ENCODE assay signal across 8 cellular contexts in the genomic region with DNA sequence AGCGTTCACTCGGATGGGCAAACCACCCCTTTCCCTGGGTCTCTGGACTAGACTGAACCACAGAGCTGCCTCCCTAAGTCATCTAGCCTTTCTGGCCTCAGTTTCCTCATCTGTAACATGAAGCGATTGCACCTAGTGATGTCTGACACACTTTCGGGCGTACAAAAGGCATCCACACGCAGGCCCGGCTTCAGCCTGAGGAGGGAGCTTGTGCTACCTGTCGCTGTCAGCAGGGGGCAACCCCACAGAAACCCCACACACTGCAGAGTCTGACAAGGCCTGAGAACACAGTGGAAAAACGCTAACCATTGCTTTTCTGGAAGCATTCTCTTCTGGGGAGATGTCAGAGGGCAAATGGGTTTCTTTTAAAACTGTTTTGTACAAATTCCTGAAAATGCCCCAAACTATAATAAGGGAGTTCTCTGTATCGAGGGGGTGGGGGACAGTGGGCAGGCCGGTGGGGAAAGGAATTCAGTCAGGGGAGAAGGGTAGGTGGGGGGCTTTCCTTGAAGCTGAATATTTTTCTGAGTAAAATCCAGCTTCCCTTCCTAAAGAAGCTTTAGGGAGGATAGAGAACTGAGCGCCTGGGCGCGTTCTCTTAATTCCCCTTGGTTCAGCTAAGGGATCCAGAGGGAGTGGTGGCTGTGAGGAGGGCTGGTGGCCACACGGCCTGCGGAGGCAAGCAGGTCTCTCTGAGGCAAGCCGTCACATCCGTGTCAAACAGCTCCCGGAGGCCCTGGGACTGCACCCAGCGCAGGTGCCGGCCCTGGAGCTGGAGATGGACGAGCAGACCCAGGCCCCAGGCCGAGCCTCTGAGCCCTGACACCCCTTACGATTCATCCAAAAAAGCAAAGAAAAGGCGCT. TPM values are rescaled to one million over a fixed set of nuclear protein-coding genes. Genes with fewer than 3 reads are reported as not detected.
DNase-seq lines count a peak whose midpoint lies in the region; ATAC-seq and TF ChIP-seq lines count a peak whose summit lies in the region.

No MANE protein-coding gene starts in this region.

- H3K4me2 ChIP-seq in PC-9: peak overlapping the region; percentile 87

- TF ChIP-seq CTCF in CD14-positive monocyte (IDR thresholded peaks at IDR 0.05): peak; percentile 77
- TF ChIP-seq CTCF in PC-9 (conservative IDR thresholded peaks at IDR 0.05): peak; percentile 97
- TF ChIP-seq CTCF in gastroesophageal sphincter (IDR thresholded peaks at IDR 0.05): peak in 3 of 4 experiments; percentile 33 to 57 (median 49)

- CTCF ChIA-PET in PC-9 (lab: Charles Lee): interaction anchor here (0.5 to 1.4 kb wide), 12 partner anchors 12 to 908 kb away, joined by 3 to 5 read pairs (median 3); no protein-coding TSS in a partner anchor

- TF ChIP-seq EP300 in gastroesophageal sphincter (IDR thresholded peaks at IDR 0.05): no peak

- no peaks in the 10 kb centered on the region for H3K27me3 ChIP-seq in PC-9 (ENCODE audit: insufficient read depth, low read depth)
- H3K27me3 ChIP-seq in gastroesophageal sphincter: no peaks in the 10 kb centered on the region

- H3K27ac Mint-ChIP-seq in CD14-positive monocyte: peak overlapping the region in 2 of 7 donors; percentile 35 to 59
- no peak overlapping the region for H3K27ac Mint-ChIP-seq in activated T-cell treated with anti-CD3 and anti-CD28 coated beads, Interleukin-2, amount 50 U/mL, for 72 hours

- peak overlapping the region; percentile 73 for H2AFZ ChIP-seq in PC-9

- no peaks in the 10 kb centered on the region for H3K36me3 Mint-ChIP-seq in CD14-positive monocyte
- H3K36me3 Mint-ChIP-seq in activated T-cell treated with anti-CD3 and anti-CD28 coated beads, Interleukin-2, amount 50 U/mL, for 72 hours (ENCODE audit: insufficient read depth in 2 of 2): no peaks in the 10 kb centered on the region

- H3K4me3 ChIP-seq in PC-9 (peak overlapping the region; percentile 56), gastroesophageal sphincter (no peak overlapping the region)

- intact Hi-C loops in CD14-positive monocyte (cut with micrococcal nuclease): loop anchor here in 1 of 2 donors (10.0 kb wide), 1 partner anchor 382 kb away; no protein-coding TSS in a partner anchor
- intact Hi-C loops in PC-9 (cut with micrococcal nuclease; ENCODE audit: unreplicated experiment): loop anchor here (1.0 to 5.0 kb wide), 4 partner anchors 52 to 378 kb away; no protein-coding TSS in a partner anchor

- ATAC-seq in GM18909 (IDR thresholded peaks at IDR 0.05; ENCODE audit: poor library complexity, unreplicated experiment) (peak; percentile 90), HG03342 (IDR thresholded peaks at IDR 0.05; ENCODE audit: unreplicated experiment) (peak; percentile 94), gastroesophageal sphincter (no peak)
- ATAC-seq in activated T-cell treated with anti-CD3 and anti-CD28 coated beads, Interleukin-2, amount 50 U/mL, for 72 hours (replicated peaks in 1 of 2): peak; percentile 81 to 85

- H3K36me3 ChIP-seq in PC-9 (ENCODE audit: low read depth) (no peaks in the 10 kb centered on the region), gastroesophageal sphincter (no peaks in the 10 kb centered on the region)

- POLR2A ChIA-PET in PC-9 (lab: Charles Lee; ENCODE audit: unreplicated experiment): no interaction called here

- peaks cover 0 to under 1% (median 0%) of the 10 kb centered on the region in 7 donors for H3K9me3 Mint-ChIP-seq in CD14-positive monocyte
- H3K9me3 Mint-ChIP-seq in activated T-cell treated with anti-CD3 and anti-CD28 coated beads, Interleukin-2, amount 50 U/mL, for 72 hours: no peaks in the 10 kb centered on the region

- TSS peak; percentile 44 for BruUV-seq in PC-9 (replicated peaks; lab: Mats Ljungman, UMichigan)

- peak overlapping the region; percentile 61 for H3K27ac ChIP-seq in PC-9
- no peak overlapping the region for H3K27ac ChIP-seq in gastroesophageal sphincter

- DNase-seq in CD14-positive monocyte (ENCODE audit: low spot score): no peak
- DNase-seq in PC-9: peak; percentile 58 to 73
- DNase-seq in activated T-cell treated with anti-CD3 and anti-CD28 coated beads, Interleukin-2, amount 50 U/mL, for 72 hours: peak; percentile 55 to 61
- DNase-seq in pons (ENCODE audit: low spot score): peak; percentile 73
- DNase-seq in NCI-H187 treated with DMSO at 0.1 percent for 48 hours (lab: John Stamatoyannopoulos, UW): no peak

- peaks cover 0 to 2% (median 0%) of the 10 kb centered on the region in 3 donors for H3K27me3 Mint-ChIP-seq in CD14-positive monocyte (ENCODE audit: low read depth in 3 of 3)
- H3K27me3 Mint-ChIP-seq in activated T-cell treated with anti-CD3 and anti-CD28 coated beads, Interleukin-2, amount 50 U/mL, for 72 hours (ENCODE audit: low read depth): no peaks in the 10 kb centered on the region

- peaks cover 12% of the 10 kb centered on the region; the same call in 1 of the 2 replicates for H3F3A ChIP-seq in PC-9 (ENCODE audit: insufficient read depth, low read depth)

- no peaks in the 10 kb centered on the region for H3K9me2 ChIP-seq in PC-9 (ENCODE audit: insufficient read depth)

- WGBS in gastroesophageal sphincter (ENCODE audit: low coverage in 1 of 2), 2 donors: 65 to 78% methylated on average over 5 to 13 of the region's 25 CpGs

- no peaks in the 10 kb centered on the region for H3K9me3 ChIP-seq in PC-9 (ENCODE audit: insufficient read depth, low read depth)
- H3K9me3 ChIP-seq in gastroesophageal sphincter: no peaks in the 10 kb centered on the region

- H3K4me1 ChIP-seq in PC-9 (replicated peaks; ENCODE audit: insufficient read depth): peaks cover 20% of the 10 kb centered on the region
- H3K4me1 ChIP-seq in gastroesophageal sphincter: no peaks in the 10 kb centered on the region

- H3K4me3 Mint-ChIP-seq in CD14-positive monocyte: no peak overlapping the region
- no peak overlapping the region for H3K4me3 Mint-ChIP-seq in activated T-cell treated with anti-CD3 and anti-CD28 coated beads, Interleukin-2, amount 50 U/mL, for 72 hours

- no peaks in the 10 kb centered on the region for H3K79me2 ChIP-seq in PC-9 (ENCODE audit: low read depth)

- no peak for TF ChIP-seq POLR2A in gastroesophageal sphincter (IDR thresholded peaks at IDR 0.05)

- H3K4me1 Mint-ChIP-seq in CD14-positive monocyte: peaks cover 30% of the 10 kb centered on the region
- H3K4me1 Mint-ChIP-seq in activated T-cell treated with anti-CD3 and anti-CD28 coated beads, Interleukin-2, amount 50 U/mL, for 72 hours (ENCODE audit: low read depth): no peaks in the 10 kb centered on the region

- H4K20me1 ChIP-seq in PC-9 (ENCODE audit: insufficient read depth): no peaks in the 10 kb centered on the region

RNA-seq across cellular contexts. Expression of gene ELF5, which starts 0.6 kb away (rescaled TPM):
- polyA plus RNA-seq in CD14-positive monocyte: not detected
- total RNA-seq in PC-9 (2021) (0.38 and 0.61 TPM in 2 replicates), gastroesophageal sphincter (1 to 10 TPM in 1 of 4 donors, not detected in 3; 1.1 TPM)
- not detected for total RNA-seq in activated T-cell treated with anti-CD3 and anti-CD28 coated beads, Interleukin-2, amount 50 U/mL, for 72 hours

Comparison
In these comparisons a context has a peak if more than half of its experiments do, and no peak if none do; other contexts are left out.
1. DNase-seq: peak in PC-9 (2 of 2), activated T-cell treated with anti-CD3 and anti-CD28 coated beads, Interleukin-2, amount 50 U/mL, for 72 hours (2 of 2) and pons (single experiment); none in CD14-positive monocyte (single experiment) and NCI-H187 treated with DMSO at 0.1 percent for 48 hours (single experiment).
2. Peak in every context shown above with its lines, with median percentiles within 50 percentile points of each other: CTCF ChIP-seq.